12 cellular contexts compared by ENCODE assay signal in the genomic region with DNA sequence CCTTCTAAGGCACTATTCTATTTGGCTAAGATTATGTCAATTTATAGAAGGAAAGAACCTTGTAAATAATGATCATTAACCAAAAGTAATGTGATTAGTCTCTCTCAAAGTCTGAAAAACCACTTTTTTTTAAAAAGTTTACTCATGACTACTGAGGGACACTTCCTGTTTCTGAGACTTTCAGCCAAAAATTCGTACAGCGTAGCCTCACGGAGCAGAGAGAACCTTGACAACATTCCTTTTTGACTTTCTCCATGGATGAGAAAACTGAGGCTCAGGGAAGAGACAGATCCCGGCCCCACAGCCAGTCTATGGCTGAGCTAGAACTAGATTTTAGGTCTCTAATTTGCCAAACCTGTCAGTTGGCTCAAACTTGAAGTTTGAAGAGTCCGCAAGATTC.
A peak's percentile ranks its signal among the peaks of the same experiment; 100 is the strongest.
DNase-seq lines count a peak whose midpoint lies in the region; ATAC-seq and TF ChIP-seq lines count a peak whose summit lies in the region.
"Had no signal": no experiment of that assay in that cellular context is flagged by ENCODE, and none has a peak within 500 bp of the region (broad histone marks: within the 10 kb centered on the region; RNA-seq: fewer than 3 reads in every experiment).

No MANE protein-coding gene starts in this region.

- H3K27ac ChIP-seq in A673 (ENCODE audit: low read depth, low read length, poor library complexity, severe bottlenecking): peak overlapping the region; percentile 83

- peak overlapping the region; percentile 79 for H3K4me3 Mint-ChIP-seq in activated CD8-positive, alpha-beta T cell treated with anti-CD3 and anti-CD28 coated beads for 36 hours
- peak overlapping the region; percentile 0 for H3K4me3 Mint-ChIP-seq in memory B cell

- H3K27me3 ChIP-seq in A673 (replicated peaks; ENCODE audit: insufficient read depth, low read depth, low read length, poor library complexity): no peaks in the 10 kb centered on the region
- H3K27me3 ChIP-seq: MG63 had no signal

- CTCF ChIA-PET in A673 (lab: Charles Lee): no interaction called here
- CTCF ChIA-PET in activated CD8-positive, alpha-beta T cell treated with anti-CD3 and anti-CD28 coated beads for 36 hours (lab: Charles Lee): interaction anchor here (2.6 kb wide), 1 partner anchor 11 kb away, joined by 9 read pairs; no protein-coding TSS in a partner anchor

- POLR2A ChIA-PET in A673 (lab: Charles Lee; ENCODE audit: low non-redundant PET): no interaction called here
- POLR2A ChIA-PET in activated CD8-positive, alpha-beta T cell treated with anti-CD3 and anti-CD28 coated beads for 36 hours (lab: Charles Lee): interaction anchor here (0.6 to 33.3 kb wide), 5 partner anchors 13 to 249 kb away, joined by 4 to 1006 read pairs (median 575); no protein-coding TSS in a partner anchor

- peaks cover 77% of the 10 kb centered on the region for H3K4me1 ChIP-seq in A673 (ENCODE audit: insufficient read depth, low read length, poor library complexity, severe bottlenecking)

- no TSS peak for BruUV-seq in A673 (replicated peaks; lab: Mats Ljungman, UMichigan)

- ATAC-seq in GM18511 (IDR thresholded peaks at IDR 0.05; ENCODE audit: unreplicated experiment) (peak; percentile 44), memory B cell (ENCODE audit: low read depth) (peak; percentile 62)
- no peak for ATAC-seq in activated CD8-positive, alpha-beta T cell treated with anti-CD3 and anti-CD28 coated beads for 36 hours
- ATAC-seq: HCT116 had no signal

- H3K9me3 Mint-ChIP-seq in activated CD8-positive, alpha-beta T cell treated with anti-CD3 and anti-CD28 coated beads for 36 hours: no peaks in the 10 kb centered on the region
- H3K9me3 Mint-ChIP-seq in memory B cell: no peaks in the 10 kb centered on the region

- H3K27ac Mint-ChIP-seq in activated CD8-positive, alpha-beta T cell treated with anti-CD3 and anti-CD28 coated beads for 36 hours: peak overlapping the region; percentile 96
- H3K27ac Mint-ChIP-seq in memory B cell: peak overlapping the region; percentile 92

- no peaks in the 10 kb centered on the region for H3K36me3 ChIP-seq in A673 (ENCODE audit: insufficient read depth, low read length, poor library complexity, severe bottlenecking)
- H3K36me3 ChIP-seq: MG63 had no signal

- no peak for DNase-seq in A673 (ENCODE audit: low spot score)
- DNase-seq in activated CD8-positive, alpha-beta T cell treated with anti-CD3 and anti-CD28 coated beads for 36 hours: no peak
- DNase-seq in memory B cell (ENCODE audit: low spot score in 2 of 2): no peak
- no peak for DNase-seq in SW480 (ENCODE audit: low spot score)
- DNase-seq in cerebellar cortex (ENCODE audit: low spot score): no peak
- DNase-seq in NCI-H510A (lab: John Stamatoyannopoulos, UW): no peak
- no peak for DNase-seq in C1 segment of cervical spinal cord (lab: John Stamatoyannopoulos, UW)
- DNase-seq: left cardiac atrium, MG63, substantia nigra had no signal

- intact Hi-C loops in A673 (cut with micrococcal nuclease; ENCODE audit: unreplicated experiment): no loop called here
- intact Hi-C loops in activated CD8-positive, alpha-beta T cell treated with anti-CD3 and anti-CD28 coated beads for 36 hours (cut with micrococcal nuclease): no loop called here

- H3K27me3 Mint-ChIP-seq in activated CD8-positive, alpha-beta T cell treated with anti-CD3 and anti-CD28 coated beads for 36 hours: no peaks in the 10 kb centered on the region
- H3K27me3 Mint-ChIP-seq in memory B cell: no peaks in the 10 kb centered on the region

- no peak for TF ChIP-seq CTCF in A673 (conservative IDR thresholded peaks at IDR 0.05; ENCODE audit: low read depth, low read length)
- TF ChIP-seq CTCF in activated CD8-positive, alpha-beta T cell treated with anti-CD3 and anti-CD28 coated beads for 36 hours (IDR thresholded peaks at IDR 0.05): no peak

- H3K4me1 Mint-ChIP-seq in activated CD8-positive, alpha-beta T cell treated with anti-CD3 and anti-CD28 coated beads for 36 hours (ENCODE audit: low read depth): peaks cover 68% of the 10 kb centered on the region
- H3K4me1 Mint-ChIP-seq in memory B cell: peaks cover 66% of the 10 kb centered on the region

- no peak overlapping the region for H3K4me3 ChIP-seq in A673 (ENCODE audit: low read depth, low read length, poor library complexity, severe bottlenecking)
- H3K4me3 ChIP-seq: MG63 had no signal

- no peaks in the 10 kb centered on the region for H3K9me3 ChIP-seq in A673 (ENCODE audit: low read depth, low read length, poor library complexity, severe bottlenecking)
- H3K9me3 ChIP-seq: MG63 had no signal

- peaks cover 98% of the 10 kb centered on the region for H3K36me3 Mint-ChIP-seq in activated CD8-positive, alpha-beta T cell treated with anti-CD3 and anti-CD28 coated beads for 36 hours (ENCODE audit: low read depth)
- no peaks in the 10 kb centered on the region for H3K36me3 Mint-ChIP-seq in memory B cell
